Comparison of ENCODE assay signal across 8 cellular contexts in genomic region chr1:13356774-13357173, GRCh38. TPM values are rescaled to one million over a fixed set of nuclear protein-coding genes. Genes with fewer than 3 reads are reported as not detected.
A peak's percentile ranks its signal among the peaks of the same experiment; 100 is the strongest.
DNase-seq lines count a peak whose midpoint lies in the region; FAIRE-seq and TF ChIP-seq lines count a peak whose summit lies in the region.
"Not testable (repeated sequence)": the region's sequence is repeated elsewhere in the genome, so short reads cannot be mapped to it uniquely, and the experiment has no call there.

No MANE protein-coding gene starts in this region.

- H3K14ac ChIP-seq in H1 (ENCODE audit: insufficient read length), result not testable (repeated sequence)

- H3K4me1 ChIP-seq in H1 (replicated peaks in 1 of 4; ENCODE audit: control insufficient read depth in 3 of 4, insufficient read depth in 4 of 4, low read length in 3 of 4), result not testable (repeated sequence)

- in situ Hi-C loops in ACHN (cut with HindIII; ENCODE audit: low pct_ligation_motif_present, low pct_unique_long_range_greater_than_20kb, low sequenced_read_pairs), result not testable (repeated sequence)

- TF ChIP-seq EP300 in H1 (IDR thresholded peaks at IDR 0.05; ENCODE audit: borderline replicate concordance in 1 of 2, low read depth in 2 of 2, low read length in 2 of 2), result not testable (repeated sequence)

- not testable (repeated sequence) for H4K91ac ChIP-seq in H1 (replicated peaks; ENCODE audit: insufficient read length, low read length)

- not testable (repeated sequence) for H4K5ac ChIP-seq in H1 (ENCODE audit: insufficient read length, low read depth, low read length)

- H3K27me3 ChIP-seq in H1 (replicated peaks in 1 of 4; ENCODE audit: control insufficient read depth in 3 of 4, extremely low read depth in 1 of 4, insufficient read depth in 3 of 4, low read length in 3 of 4); kidney epithelial cell (ENCODE audit: control insufficient read depth, insufficient read depth, low read length): not testable (repeated sequence)

- peak in 2 of 3 experiments; percentile 31 to 66; a peak in 3 of 4 replicates for TF ChIP-seq CTCF in H1 (IDR thresholded peaks at IDR 0.05; ENCODE audit: control extremely low read depth in 1 of 3, insufficient read depth in 1 of 3, low read depth in 1 of 3, low read length in 3 of 3)
- peak; percentile 25 for TF ChIP-seq CTCF in kidney epithelial cell (IDR thresholded peaks at IDR 0.05; ENCODE audit: insufficient read depth, low read length, poor library complexity, severe bottlenecking)

- not testable (repeated sequence) for H3K4ac ChIP-seq in H1 (replicated peaks; ENCODE audit: insufficient read length, low read depth, low read length)

- DNase-seq in ACHN (peak; percentile 55), GM03348 (ENCODE audit: low spot score) (peak; percentile 32), LoVo (ENCODE audit: low spot score) (peak; percentile 42), NCI-H82 (lab: John Stamatoyannopoulos, UW) (peak; percentile 84), H1 (ENCODE audit: low read depth in 1 of 2, low spot score in 2 of 2) (peak; percentile 5 to 48), kidney epithelial cell (ENCODE audit: low read depth) (peak; percentile 0), renal cortical epithelial cell (ENCODE audit: low read depth) (peak; percentile 26)
- peak; percentile 2 to 17 for DNase-seq in activated CD4-positive, alpha-beta T cell treated with anti-CD3 and anti-CD28 coated beads for 4 hours

- not testable (repeated sequence) for H3K36me3 ChIP-seq in H1 (ENCODE audit: control insufficient read depth in 2 of 4, insufficient read depth in 4 of 4, low read length in 3 of 4); kidney epithelial cell (ENCODE audit: control insufficient read depth, insufficient read depth, low read length)

- TF ChIP-seq RAD21 in H1 (IDR thresholded peaks at IDR 0.05 in 1 of 2, conservative IDR thresholded peaks at IDR 0.05 in 1 of 2; ENCODE audit: low read depth in 2 of 2, low read length in 2 of 2), result peak; percentile 66 to 74

- H2BK15ac ChIP-seq in H1 (ENCODE audit: low read length), result not testable (repeated sequence)

- H3K23me2 ChIP-seq in H1 (ENCODE audit: low read depth, low read length), result not testable (repeated sequence)

- not testable (repeated sequence) for H2BK5ac ChIP-seq in H1 (ENCODE audit: low read depth, low read length)

- H3K9ac ChIP-seq in H1 (replicated peaks in 1 of 4; ENCODE audit: extremely low read depth in 1 of 4, low read depth in 3 of 4, low read length in 3 of 4), result not testable (repeated sequence)

- H2BK20ac ChIP-seq in H1 (ENCODE audit: low read length), result not testable (repeated sequence)

- not testable (repeated sequence) for FAIRE-seq in H1 (lab: Jason Lieb, UNC)

- not testable (repeated sequence) for H2AFZ ChIP-seq in H1 (ENCODE audit: low read length)

- H3K56ac ChIP-seq in H1 (replicated peaks; ENCODE audit: insufficient read length, low read depth, low read length), result not testable (repeated sequence)

- H3K23ac ChIP-seq in H1 (ENCODE audit: insufficient read length), result not testable (repeated sequence)

- not testable (repeated sequence) for H2AK5ac ChIP-seq in H1 (ENCODE audit: low read depth, low read length)

- 5% methylated on average over 5 of the region's 5 CpGs; no CpG with 5 or more reads in 1 of the 2 experiments for WGBS in H1 (ENCODE audit: extremely low coverage in 1 of 2, insufficient coverage in 1 of 2, insufficient read length in 1 of 2, insufficient replicate concordance in 2 of 2, low coverage in 1 of 2, low lambda C conversion rate in 2 of 2, missing lambda C conversion rate in 1 of 2), 2 experiments

- not testable (repeated sequence) for H3K79me2 ChIP-seq in H1 (ENCODE audit: control insufficient read depth in 1 of 2, insufficient read depth in 2 of 2, low read length in 2 of 2)

- not testable (repeated sequence) for H3K27ac ChIP-seq in H1 (ENCODE audit: low read depth, low read length)

- not testable (repeated sequence) for H2BK120ac ChIP-seq in H1 (replicated peaks; ENCODE audit: low read depth, low read length)

- H4K20me1 ChIP-seq in H1 (replicated peaks in 1 of 2; ENCODE audit: control insufficient read depth in 1 of 2, insufficient read depth in 2 of 2, low read length in 2 of 2), result not testable (repeated sequence)

- H3K79me1 ChIP-seq in H1 (ENCODE audit: low read depth, low read length), result not testable (repeated sequence)

- H4K8ac ChIP-seq in H1 (ENCODE audit: extremely low read depth, insufficient read depth, low read length), result not testable (repeated sequence)

- H3K18ac ChIP-seq in H1 (ENCODE audit: extremely low read depth, low read length), result not testable (repeated sequence)

- CTCF ChIA-PET in H1 (lab: Charles Lee; ENCODE audit: partially characterized antibody), result not testable (repeated sequence)

- not testable (repeated sequence) for TF ChIP-seq POLR2A in H1 (IDR thresholded peaks at IDR 0.05; ENCODE audit: control extremely low read depth in 1 of 2, low read depth in 2 of 2, low read length in 2 of 2)

- not testable (repeated sequence) for H2BK12ac ChIP-seq in H1 (ENCODE audit: low read depth, low read length)

- H3K4me3 ChIP-seq in H1 (ENCODE audit: extremely low read depth in 1 of 4, insufficient read depth in 2 of 4, low read depth in 3 of 4, low read length in 4 of 4); kidney epithelial cell (ENCODE audit: low read depth, low read length): not testable (repeated sequence)

- not testable (repeated sequence) for H3K9me3 ChIP-seq in H1 (ENCODE audit: insufficient read depth in 2 of 2, low read depth in 1 of 2, low read length in 1 of 2)

- POLR2A ChIA-PET in H1 (lab: Charles Lee; ENCODE audit: partially characterized antibody), result not testable (repeated sequence)

- H3K4me2 ChIP-seq in H1 (ENCODE audit: insufficient read depth in 1 of 2, low read depth in 2 of 2, low read length in 2 of 2), result not testable (repeated sequence)

RNA-seq across cellular contexts. Expression of gene PRAMEF14, which starts 9.8 kb away (rescaled TPM):
- not detected in 2 replicates for total RNA-seq in H1 (2021; fragmentation: NEBNext Ultra II Directional; extraction: Animal tissue kit (Norgen Biotek cat#: 25700))
- polyA plus RNA-seq in H1 (2011; rRNA removed), result not detected in 2 replicates
- polyA plus RNA-seq in H1 (2011; cell fraction: cytosol; rRNA removed), result not detected
- polyA plus RNA-seq in H1 (2011; cell fraction: nucleus; rRNA removed), result not detected
- polyA plus RNA-seq in H1 (2012, experiment 1 of 2), result not detected in 4 replicates
- not detected for polyA plus RNA-seq in H1 (2012, experiment 2 of 2)
- polyA plus RNA-seq in H1 (2013, experiment 1 of 2), result not detected
- polyA plus RNA-seq in H1 (2013, experiment 2 of 2), result not detected
- not detected in 2 replicates for polyA minus RNA-seq in H1 (2011; rRNA and poly(A)+ RNA removed)
- not detected for polyA minus RNA-seq in H1 (2011; cell fraction: cytosol; rRNA and poly(A)+ RNA removed)
- not detected for polyA minus RNA-seq in H1 (2011; cell fraction: nucleus; rRNA and poly(A)+ RNA removed)
- not detected in 2 replicates for total RNA-seq in kidney epithelial cell
- total RNA-seq in renal cortical epithelial cell, result not detected in 2 replicates

RNA-seq across cellular contexts. Expression of gene PRAMEF19, which starts 15.0 kb away (rescaled TPM):
- not detected in 2 replicates for total RNA-seq in H1 (2021; fragmentation: NEBNext Ultra II Directional; extraction: Animal tissue kit (Norgen Biotek cat#: 25700))
- polyA plus RNA-seq in H1 (2011; rRNA removed), result not detected in 2 replicates
- polyA plus RNA-seq in H1 (2011; cell fraction: cytosol; rRNA removed), result not detected
- not detected for polyA plus RNA-seq in H1 (2011; cell fraction: nucleus; rRNA removed)
- not detected in 4 replicates for polyA plus RNA-seq in H1 (2012, experiment 1 of 2)
- not detected for polyA plus RNA-seq in H1 (2012, experiment 2 of 2)
- polyA plus RNA-seq in H1 (2013, experiment 1 of 2), result not detected
- polyA plus RNA-seq in H1 (2013, experiment 2 of 2), result not detected
- not detected in 2 replicates for polyA minus RNA-seq in H1 (2011; rRNA and poly(A)+ RNA removed)
- polyA minus RNA-seq in H1 (2011; cell fraction: cytosol; rRNA and poly(A)+ RNA removed), result not detected
- polyA minus RNA-seq in H1 (2011; cell fraction: nucleus; rRNA and poly(A)+ RNA removed), result not detected
- not detected in 2 replicates for total RNA-seq in kidney epithelial cell
- not detected in 2 replicates for total RNA-seq in renal cortical epithelial cell

RNA-seq across cellular contexts. Expression of gene PRAMEF17, which starts 32.7 kb away (rescaled TPM):
- total RNA-seq in H1 (2021; fragmentation: NEBNext Ultra II Directional; extraction: Animal tissue kit (Norgen Biotek cat#: 25700)), result not detected in 2 replicates
- polyA plus RNA-seq in H1 (2011; rRNA removed), result not detected in 2 replicates
- polyA plus RNA-seq in H1 (2011; cell fraction: cytosol; rRNA removed), result not detected
- polyA plus RNA-seq in H1 (2011; cell fraction: nucleus; rRNA removed), result not detected
- polyA plus RNA-seq in H1 (2012, experiment 1 of 2), result not detected in 4 replicates
- not detected for polyA plus RNA-seq in H1 (2012, experiment 2 of 2)
- not detected for polyA plus RNA-seq in H1 (2013, experiment 1 of 2)
- polyA plus RNA-seq in H1 (2013, experiment 2 of 2), result not detected
- polyA minus RNA-seq in H1 (2011; rRNA and poly(A)+ RNA removed), result not detected in 2 replicates
- not detected for polyA minus RNA-seq in H1 (2011; cell fraction: cytosol; rRNA and poly(A)+ RNA removed)
- polyA minus RNA-seq in H1 (2011; cell fraction: nucleus; rRNA and poly(A)+ RNA removed), result not detected
- total RNA-seq in kidney epithelial cell, result not detected in 2 replicates
- total RNA-seq in renal cortical epithelial cell, result not detected in 2 replicates

RNA-seq across cellular contexts. Expression of gene PRAMEF15, which starts 41.4 kb away (rescaled TPM):
- total RNA-seq in H1 (2021; fragmentation: NEBNext Ultra II Directional; extraction: Animal tissue kit (Norgen Biotek cat#: 25700)), result not detected in 2 replicates
- not detected in 2 replicates for polyA plus RNA-seq in H1 (2011; rRNA removed)
- polyA plus RNA-seq in H1 (2011; cell fraction: cytosol; rRNA removed), result not detected
- not detected for polyA plus RNA-seq in H1 (2011; cell fraction: nucleus; rRNA removed)
- polyA plus RNA-seq in H1 (2012, experiment 1 of 2), result not detected in 4 replicates
- polyA plus RNA-seq in H1 (2012, experiment 2 of 2), result not detected
- not detected for polyA plus RNA-seq in H1 (2013, experiment 1 of 2)
- polyA plus RNA-seq in H1 (2013, experiment 2 of 2), result not detected
- polyA minus RNA-seq in H1 (2011; rRNA and poly(A)+ RNA removed), result not detected in 2 replicates
- not detected for polyA minus RNA-seq in H1 (2011; cell fraction: cytosol; rRNA and poly(A)+ RNA removed)
- polyA minus RNA-seq in H1 (2011; cell fraction: nucleus; rRNA and poly(A)+ RNA removed), result not detected
- total RNA-seq in kidney epithelial cell, result not detected in 2 replicates
- not detected in 2 replicates for total RNA-seq in renal cortical epithelial cell

RNA-seq across cellular contexts. Expression of gene PRAMEF33, which starts 53.4 kb away (rescaled TPM):
- not detected in 2 replicates for total RNA-seq in H1 (2021; fragmentation: NEBNext Ultra II Directional; extraction: Animal tissue kit (Norgen Biotek cat#: 25700))
- not detected in 2 replicates for polyA plus RNA-seq in H1 (2011; rRNA removed)
- polyA plus RNA-seq in H1 (2011; cell fraction: cytosol; rRNA removed), result not detected
- not detected for polyA plus RNA-seq in H1 (2011; cell fraction: nucleus; rRNA removed)
- not detected in 4 replicates for polyA plus RNA-seq in H1 (2012, experiment 1 of 2)
- polyA plus RNA-seq in H1 (2012, experiment 2 of 2), result not detected
- not detected for polyA plus RNA-seq in H1 (2013, experiment 1 of 2)
- polyA plus RNA-seq in H1 (2013, experiment 2 of 2), result not detected
- not detected in 2 replicates for polyA minus RNA-seq in H1 (2011; rRNA and poly(A)+ RNA removed)
- not detected for polyA minus RNA-seq in H1 (2011; cell fraction: cytosol; rRNA and poly(A)+ RNA removed)
- not detected for polyA minus RNA-seq in H1 (2011; cell fraction: nucleus; rRNA and poly(A)+ RNA removed)
- total RNA-seq in kidney epithelial cell (not detected in 2 replicates), renal cortical epithelial cell (not detected in 2 replicates)

Comparison
In these comparisons a context has a peak if more than half of its experiments do, and no peak if none do; other contexts are left out.
1. DNase-seq: peak in every context shown above with its lines; median percentile 84 in NCI-H82; 55 in ACHN; 42 in LoVo; 32 in GM03348; 26 in H1; 26 in renal cortical epithelial cell; 10 in activated CD4-positive, alpha-beta T cell treated with anti-CD3 and anti-CD28 coated beads for 4 hours; 0 in kidney epithelial cell.